In genomic region chr7:135328053-135328452, GRCh38 we compare ENCODE assay signal across 19 cellular contexts.
DNase-seq lines count a peak whose midpoint lies in the region; ATAC-seq, FAIRE-seq and TF ChIP-seq lines count a peak whose summit lies in the region.
"Had no signal": no experiment of that assay in that cellular context is flagged by ENCODE, and none has a peak within 500 bp of the region (broad histone marks: within the 10 kb centered on the region; RNA-seq: fewer than 3 reads in every experiment).

No MANE protein-coding gene starts in this region.

- H4K91ac ChIP-seq in H1 (replicated peaks; ENCODE audit: insufficient read length, low read length) = no peak overlapping the region

- no peak for ATAC-seq in activated CD8-positive, alpha-beta memory T cell treated with anti-CD3 and anti-CD28 coated beads, Interleukin-2, amount 10 ng/mL, durations not matched to agents 7 days and 5 days
- ATAC-seq in HG03135 (IDR thresholded peaks at IDR 0.05; ENCODE audit: unreplicated experiment) = no peak

- H2BK20ac ChIP-seq in H1 (ENCODE audit: low read length) = no peak overlapping the region

- H2AFZ ChIP-seq in H1 (ENCODE audit: low read length) = 0 out of 2 replicates have a peak overlapping the region, but pooled peaks have one; percentile 27
- H2AFZ ChIP-seq: GM23248 had no signal

- no peak overlapping the region for H2BK12ac ChIP-seq in H1 (ENCODE audit: low read depth, low read length)

- no peak overlapping the region for H4K5ac ChIP-seq in H1 (ENCODE audit: insufficient read length, low read depth, low read length)

- 77% methylated on average over 3 of the region's 3 CpGs; no CpG with 5 or more reads in 1 of the 2 experiments for WGBS in H1 (ENCODE audit: extremely low coverage in 1 of 2, insufficient coverage in 1 of 2, insufficient read length in 1 of 2, insufficient replicate concordance in 2 of 2, low coverage in 1 of 2, low lambda C conversion rate in 2 of 2, missing lambda C conversion rate in 1 of 2), 2 experiments

- H2AK5ac ChIP-seq in H1 (ENCODE audit: low read depth, low read length) = no peak overlapping the region

- H3K18ac ChIP-seq in H1 (ENCODE audit: extremely low read depth, low read length) = no peak overlapping the region

- peaks cover 2% of the 10 kb centered on the region for H3K9me3 Mint-ChIP-seq in activated CD8-positive, alpha-beta memory T cell treated with anti-CD3 and anti-CD28 coated beads, Interleukin-2, amount 10 ng/mL, durations not matched to agents 7 days and 5 days (ENCODE audit: low read depth)

- no peaks in the 10 kb centered on the region for H3K27me3 Mint-ChIP-seq in activated CD8-positive, alpha-beta memory T cell treated with anti-CD3 and anti-CD28 coated beads, Interleukin-2, amount 10 ng/mL, durations not matched to agents 7 days and 5 days
- H3K27me3 Mint-ChIP-seq: CD8-positive, alpha-beta memory T cell had no signal

- H3K79me2 ChIP-seq in H1 (ENCODE audit: control insufficient read depth in 1 of 2, insufficient read depth in 2 of 2, low read length in 2 of 2) = no peaks in the 10 kb centered on the region

- peak; percentile 8 for DNase-seq in activated CD8-positive, alpha-beta memory T cell treated with anti-CD3 and anti-CD28 coated beads, Interleukin-2, amount 50 U/mL, for 48 hours
- DNase-seq in activated CD8-positive, alpha-beta memory T cell treated with anti-CD3 and anti-CD28 coated beads, Interleukin-2, amount 10 ng/mL, durations not matched to agents 7 days and 5 days = no peak
- DNase-seq in SK-MEL-5 (ENCODE audit: low read depth, low spot score) = peak; percentile 16
- no peak for DNase-seq in H1 (ENCODE audit: low read depth in 1 of 2, low spot score in 2 of 2)
- DNase-seq in foreskin fibroblast = no peak
- no peak for DNase-seq in DMS 273 (lab: John Stamatoyannopoulos, UW; ENCODE audit: unreplicated experiment)
- DNase-seq: 8988T; C1 segment of cervical spinal cord; CD4-positive, CD25-positive, alpha-beta regulatory T cell; CD8-positive, alpha-beta memory T cell; COR-L47; GM23248; H9 had no signal

- TF ChIP-seq POLR2A in H1 (IDR thresholded peaks at IDR 0.05; ENCODE audit: control extremely low read depth in 1 of 2, low read depth in 2 of 2, low read length in 2 of 2) = no peak

- no peak overlapping the region for H3K27ac Mint-ChIP-seq in activated CD8-positive, alpha-beta memory T cell treated with anti-CD3 and anti-CD28 coated beads, Interleukin-2, amount 10 ng/mL, durations not matched to agents 7 days and 5 days
- H3K27ac Mint-ChIP-seq: B cell; CD4-positive, CD25-positive, alpha-beta regulatory T cell; CD8-positive, alpha-beta memory T cell; H9 had no signal

- H3K4ac ChIP-seq in H1 (replicated peaks; ENCODE audit: insufficient read length, low read depth, low read length) = no peak overlapping the region

- CTCF ChIA-PET in activated CD8-positive, alpha-beta memory T cell treated with anti-CD3 and anti-CD28 coated beads, Interleukin-2, amount 10 ng/mL, durations not matched to agents 7 days and 5 days (lab: Charles Lee) = no interaction called here
- CTCF ChIA-PET in H1 (lab: Charles Lee; ENCODE audit: partially characterized antibody) = interaction anchor here (1.2 to 6.7 kb wide), 3 partner anchors 14 to 53 kb away, joined by 3 to 49 read pairs (median 17); no protein-coding TSS in a partner anchor

- no peak overlapping the region for H2BK15ac ChIP-seq in H1 (ENCODE audit: low read length)

- H3K4me3 Mint-ChIP-seq in activated CD8-positive, alpha-beta memory T cell treated with anti-CD3 and anti-CD28 coated beads, Interleukin-2, amount 10 ng/mL, durations not matched to agents 7 days and 5 days = no peak overlapping the region
- H3K4me3 Mint-ChIP-seq: B cell; CD4-positive, CD25-positive, alpha-beta regulatory T cell; H9 had no signal

- no peak overlapping the region for H2BK120ac ChIP-seq in H1 (replicated peaks; ENCODE audit: low read depth, low read length)

- no peak overlapping the region for H3K56ac ChIP-seq in H1 (replicated peaks; ENCODE audit: insufficient read length, low read depth, low read length)

- no peaks in the 10 kb centered on the region; a peak in 1 of 8 replicates for H3K36me3 ChIP-seq in H1 (ENCODE audit: control insufficient read depth in 2 of 4, insufficient read depth in 4 of 4, low read length in 3 of 4)

- H3K14ac ChIP-seq in H1 (ENCODE audit: insufficient read length) = no peak overlapping the region

- H4K20me1 ChIP-seq in H1 (replicated peaks in 1 of 2; ENCODE audit: control insufficient read depth in 1 of 2, insufficient read depth in 2 of 2, low read length in 2 of 2) = no peaks in the 10 kb centered on the region

- peaks cover 0 to 2% of the 10 kb centered on the region in 2 experiments; a peak in 1 of 4 replicates for H3K9me3 ChIP-seq in H1 (ENCODE audit: insufficient read depth in 2 of 2, low read depth in 1 of 2, low read length in 1 of 2)

- in situ Hi-C loops in SK-MEL-5 (cut with HindIII; ENCODE audit: low pct_unique_long_range_greater_than_20kb, low sequenced_read_pairs) = no loop called here

- POLR2A ChIA-PET in H1 (lab: Charles Lee; ENCODE audit: partially characterized antibody) = no interaction called here

- no peak overlapping the region for H3K9ac ChIP-seq in H1 (replicated peaks in 1 of 4; ENCODE audit: extremely low read depth in 1 of 4, low read depth in 3 of 4, low read length in 3 of 4)
- H3K9ac ChIP-seq: GM23248 had no signal

- H3K4me2 ChIP-seq in H1 (ENCODE audit: insufficient read depth in 1 of 2, low read depth in 2 of 2, low read length in 2 of 2) = no peak overlapping the region

- no peak for TF ChIP-seq RAD21 in H1 (IDR thresholded peaks at IDR 0.05 in 1 of 2, conservative IDR thresholded peaks at IDR 0.05 in 1 of 2; ENCODE audit: low read depth in 2 of 2, low read length in 2 of 2)

- FAIRE-seq in H1 (lab: Jason Lieb, UNC) = no peak
- FAIRE-seq: G401.6, GM12891, GM19239 had no signal

- no peaks in the 10 kb centered on the region for H3K36me3 Mint-ChIP-seq in activated CD8-positive, alpha-beta memory T cell treated with anti-CD3 and anti-CD28 coated beads, Interleukin-2, amount 10 ng/mL, durations not matched to agents 7 days and 5 days
- H3K36me3 Mint-ChIP-seq: CD4-positive, CD25-positive, alpha-beta regulatory T cell had no signal

- no peak overlapping the region for H4K8ac ChIP-seq in H1 (ENCODE audit: extremely low read depth, insufficient read depth, low read length)

- H3K23me2 ChIP-seq in H1 (ENCODE audit: low read depth, low read length) = no peaks in the 10 kb centered on the region

- H2BK5ac ChIP-seq in H1 (ENCODE audit: low read depth, low read length) = no peak overlapping the region

- no peak for TF ChIP-seq EP300 in H1 (IDR thresholded peaks at IDR 0.05; ENCODE audit: borderline replicate concordance in 1 of 2, low read depth in 2 of 2, low read length in 2 of 2)

- no peaks in the 10 kb centered on the region for H3K79me1 ChIP-seq in H1 (ENCODE audit: low read depth, low read length)

- H3K4me1 Mint-ChIP-seq in activated CD8-positive, alpha-beta memory T cell treated with anti-CD3 and anti-CD28 coated beads, Interleukin-2, amount 10 ng/mL, durations not matched to agents 7 days and 5 days = no peaks in the 10 kb centered on the region
- H3K4me1 Mint-ChIP-seq: B cell; CD4-positive, CD25-positive, alpha-beta regulatory T cell had no signal

- no peak overlapping the region for H3K23ac ChIP-seq in H1 (ENCODE audit: insufficient read length)

- TF ChIP-seq CTCF in H1 (IDR thresholded peaks at IDR 0.05; ENCODE audit: control extremely low read depth in 1 of 3, insufficient read depth in 1 of 3, low read depth in 1 of 3, low read length in 3 of 3) (no peak), foreskin fibroblast (IDR thresholded peaks at IDR 0.05; ENCODE audit: low read depth, low read length) (no peak)

- H3K27ac ChIP-seq in H1 (ENCODE audit: low read depth, low read length) = no peak overlapping the region
- H3K27ac ChIP-seq: GM23248, HL-60 had no signal

- H3K4me3 ChIP-seq in H1 (ENCODE audit: extremely low read depth in 1 of 4, insufficient read depth in 2 of 4, low read depth in 3 of 4, low read length in 4 of 4) (no peak overlapping the region), foreskin fibroblast (ENCODE audit: low read depth in 1 of 2, low read length in 2 of 2) (no peak overlapping the region)
- H3K4me3 ChIP-seq: GM23248 had no signal

- no peaks in the 10 kb centered on the region for H3K27me3 ChIP-seq in H1 (replicated peaks in 1 of 4; ENCODE audit: control insufficient read depth in 3 of 4, extremely low read depth in 1 of 4, insufficient read depth in 3 of 4, low read length in 3 of 4)

- H3K4me1 ChIP-seq in H1 (replicated peaks in 1 of 4; ENCODE audit: control insufficient read depth in 3 of 4, insufficient read depth in 4 of 4, low read length in 3 of 4) = no peaks in the 10 kb centered on the region

TF ChIP-seq in H1, 55 proteins besides CTCF, POLR2A, EP300 and RAD21 (continues in another document):
- no peak for TF ChIP-seq FOSL1 (IDR thresholded peaks at IDR 0.05; ENCODE audit: insufficient read depth, low read depth, low read length)
- no peak for TF ChIP-seq JUND (IDR thresholded peaks at IDR 0.05; ENCODE audit: low read length)
- TF ChIP-seq E2F6 (IDR thresholded peaks at IDR 0.05) = no peak
- no peak for TF ChIP-seq NRF1 (IDR thresholded peaks at IDR 0.05; ENCODE audit: low read depth, low read length)
- TF ChIP-seq SUZ12 (IDR thresholded peaks at IDR 0.05; ENCODE audit: low read length) = no peak
- no peak for TF ChIP-seq CBX8 (IDR thresholded peaks at IDR 0.05; ENCODE audit: borderline replicate concordance, low read depth, low read length)
- no peak for TF ChIP-seq BACH1 (IDR thresholded peaks at IDR 0.05; ENCODE audit: low read length)
- TF ChIP-seq BRCA1 (IDR thresholded peaks at IDR 0.05; ENCODE audit: low read depth, low read length) = no peak
- TF ChIP-seq TCF12 (IDR thresholded peaks at IDR 0.05; ENCODE audit: low read depth, low read length) = no peak
- TF ChIP-seq SAP30 (IDR thresholded peaks at IDR 0.05; ENCODE audit: insufficient read depth, insufficient replicate concordance, low read length) = no peak
- TF ChIP-seq RFX5 (IDR thresholded peaks at IDR 0.05; ENCODE audit: borderline replicate concordance, low read depth, low read length) = no peak
- no peak for TF ChIP-seq EZH2 (IDR thresholded peaks at IDR 0.05; ENCODE audit: low read depth, low read length, severe bottlenecking)

Comparison
In these comparisons a context has a peak if more than half of its experiments do, and no peak if none do; other contexts are left out.
1. DNase-seq: peak in activated CD8-positive, alpha-beta memory T cell treated with anti-CD3 and anti-CD28 coated beads, Interleukin-2, amount 50 U/mL, for 48 hours (single experiment) and SK-MEL-5 (single experiment); none in activated CD8-positive, alpha-beta memory T cell treated with anti-CD3 and anti-CD28 coated beads, Interleukin-2, amount 10 ng/mL, durations not matched to agents 7 days and 5 days (single experiment), H1 (0 of 2), foreskin fibroblast (0 of 2) and DMS 273 (single experiment).